ENCODE assay signal across 12 cellular contexts in genomic region chr13:111007209-111007608, GRCh38.
A peak's percentile ranks its signal among the peaks of the same experiment; 100 is the strongest.
DNase-seq lines count a peak whose midpoint lies in the region; ATAC-seq, FAIRE-seq and TF ChIP-seq lines count a peak whose summit lies in the region.
"Had no signal": no experiment of that assay in that cellular context is flagged by ENCODE, and none has a peak within 500 bp of the region (broad histone marks: within the 10 kb centered on the region; RNA-seq: fewer than 3 reads in every experiment).

No MANE protein-coding gene starts in this region.

- H3K79me1 ChIP-seq in H1 (ENCODE audit: low read depth, low read length): no peaks in the 10 kb centered on the region

- TF ChIP-seq EP300 in H1 (IDR thresholded peaks at IDR 0.05; ENCODE audit: borderline replicate concordance in 1 of 2, low read depth in 2 of 2, low read length in 2 of 2) (no peak), SK-N-SH (IDR thresholded peaks at IDR 0.05; ENCODE audit: borderline replicate concordance in 1 of 2, low read depth in 1 of 2, low read length in 1 of 2) (no peak)

- no peak for FAIRE-seq in H1 (lab: Jason Lieb, UNC)

- H3F3A ChIP-seq in SK-N-SH (replicated peaks; ENCODE audit: insufficient read depth): no peaks in the 10 kb centered on the region

- H3K9me3 ChIP-seq in AG04450 (ENCODE audit: control insufficient read depth, insufficient read depth, low read length) (no peaks in the 10 kb centered on the region), H1 (ENCODE audit: insufficient read depth in 2 of 2, low read depth in 1 of 2, low read length in 1 of 2) (no peaks in the 10 kb centered on the region), SK-N-SH (no peaks in the 10 kb centered on the region)

- no peaks in the 10 kb centered on the region for H3K36me3 Mint-ChIP-seq in stimulated activated effector memory CD8-positive, alpha-beta T cell treated with anti-CD3 and anti-CD28 coated beads, Interleukin-12 subunit alpha, Interleukin-12 subunit beta, amount 100 ng/mL, for 72 hours
- H3K36me3 Mint-ChIP-seq: activated naive CD8-positive, alpha-beta T cell; IgD-negative memory B cell had no signal

- no peaks in the 10 kb centered on the region for H3K4me1 ChIP-seq in H1 (replicated peaks in 1 of 4; ENCODE audit: control insufficient read depth in 3 of 4, insufficient read depth in 4 of 4, low read length in 3 of 4)
- H3K4me1 ChIP-seq in SK-N-SH (ENCODE audit: control insufficient read depth in 1 of 2, insufficient read depth in 2 of 2, low read depth in 1 of 2, low read length in 1 of 2): no peaks in the 10 kb centered on the region

- CTCF ChIA-PET in AG04450 (lab: Charles Lee): no interaction called here
- CTCF ChIA-PET in H1 (lab: Charles Lee; ENCODE audit: partially characterized antibody): interaction anchor here (1.0 to 1.4 kb wide), 2 partner anchors 26 to 68 kb away, joined by 3 read pairs; no protein-coding TSS in a partner anchor
- CTCF ChIA-PET in HEK293T (lab: Yijun Ruan, JAX): no interaction called here
- CTCF ChIA-PET in SK-N-SH (lab: Yijun Ruan, JAX): interaction anchor here (1.4 kb wide), 1 partner anchor 21 kb away, joined by 4 read pairs; no protein-coding TSS in a partner anchor

- H2BK15ac ChIP-seq in H1 (ENCODE audit: low read length): no peak overlapping the region

- no peak overlapping the region for H3K9ac ChIP-seq in H1 (replicated peaks in 1 of 4; ENCODE audit: extremely low read depth in 1 of 4, low read depth in 3 of 4, low read length in 3 of 4)
- H3K9ac ChIP-seq in SK-N-SH: no peak overlapping the region

- no peaks in the 10 kb centered on the region for H3K9me2 ChIP-seq in SK-N-SH

- no peak overlapping the region for H4K8ac ChIP-seq in H1 (ENCODE audit: extremely low read depth, insufficient read depth, low read length)

- no peak overlapping the region for H3K4me3 ChIP-seq in AG04450 (ENCODE audit: low read depth, low read length)
- no peak overlapping the region for H3K4me3 ChIP-seq in NB4 (ENCODE audit: low read depth, low read length)
- no peak overlapping the region for H3K4me3 ChIP-seq in H1 (ENCODE audit: extremely low read depth in 1 of 4, insufficient read depth in 2 of 4, low read depth in 3 of 4, low read length in 4 of 4)
- no peak overlapping the region for H3K4me3 ChIP-seq in SK-N-SH (ENCODE audit: low read depth in 2 of 2, low read length in 1 of 2)

- no peaks in the 10 kb centered on the region for H3K27me3 ChIP-seq in AG04450 (ENCODE audit: control insufficient read depth, insufficient read depth, low read length)
- H3K27me3 ChIP-seq in H1 (replicated peaks in 1 of 4; ENCODE audit: control insufficient read depth in 3 of 4, extremely low read depth in 1 of 4, insufficient read depth in 3 of 4, low read length in 3 of 4): no peaks in the 10 kb centered on the region
- H3K27me3 ChIP-seq in SK-N-SH (ENCODE audit: insufficient read depth): no peaks in the 10 kb centered on the region; the same call in 1 of the 2 replicates

- H2AK5ac ChIP-seq in H1 (ENCODE audit: low read depth, low read length): no peak overlapping the region

- H2BK120ac ChIP-seq in H1 (replicated peaks; ENCODE audit: low read depth, low read length): no peak overlapping the region

- H3K36me3 ChIP-seq in H1 (ENCODE audit: control insufficient read depth in 2 of 4, insufficient read depth in 4 of 4, low read length in 3 of 4) (no peaks in the 10 kb centered on the region), SK-N-SH (replicated peaks in 1 of 2; ENCODE audit: control insufficient read depth in 1 of 2, insufficient read depth in 2 of 2, low read length in 1 of 2) (no peaks in the 10 kb centered on the region)

- no peak overlapping the region for H3K56ac ChIP-seq in H1 (replicated peaks; ENCODE audit: insufficient read length, low read depth, low read length)

- H2AFZ ChIP-seq in H1 (ENCODE audit: low read length): peak overlapping the region; percentile 55
- H2AFZ ChIP-seq in SK-N-SH (ENCODE audit: low read depth): no peak overlapping the region

- TF ChIP-seq POLR2A in NB4 (IDR thresholded peaks at IDR 0.05; ENCODE audit: extremely low read depth, insufficient read length) (no peak), H1 (IDR thresholded peaks at IDR 0.05; ENCODE audit: control extremely low read depth in 1 of 2, low read depth in 2 of 2, low read length in 2 of 2) (no peak)

- no peak overlapping the region for H4K5ac ChIP-seq in H1 (ENCODE audit: insufficient read length, low read depth, low read length)

- no peak overlapping the region for H2BK5ac ChIP-seq in H1 (ENCODE audit: low read depth, low read length)

- H4K20me1 ChIP-seq in H1 (replicated peaks in 1 of 2; ENCODE audit: control insufficient read depth in 1 of 2, insufficient read depth in 2 of 2, low read length in 2 of 2) (no peaks in the 10 kb centered on the region), SK-N-SH (ENCODE audit: insufficient read depth) (no peaks in the 10 kb centered on the region)

- H3K18ac ChIP-seq in H1 (ENCODE audit: extremely low read depth, low read length): no peak overlapping the region

- no peak overlapping the region for H3K4ac ChIP-seq in H1 (replicated peaks; ENCODE audit: insufficient read length, low read depth, low read length)

- no peak overlapping the region for H2BK20ac ChIP-seq in H1 (ENCODE audit: low read length)

- WGBS in H1 (ENCODE audit: extremely low coverage in 1 of 2, insufficient coverage in 1 of 2, insufficient read length in 1 of 2, insufficient replicate concordance in 2 of 2, low coverage in 1 of 2, low lambda C conversion rate in 2 of 2, missing lambda C conversion rate in 1 of 2), 2 experiments: 95% methylated on average over 3 of the region's 3 CpGs; no CpG with 5 or more reads in 1 of the 2 experiments
- WGBS in SK-N-SH (ENCODE audit: low lambda C conversion rate): 30% methylated on average over 3 of the region's 3 CpGs

- no peak overlapping the region for H3K23ac ChIP-seq in H1 (ENCODE audit: insufficient read length)

- intact Hi-C loops in sciatic nerve (cut with DNase I): no loop called here

- H3K9me3 Mint-ChIP-seq in stimulated activated effector memory CD8-positive, alpha-beta T cell treated with anti-CD3 and anti-CD28 coated beads, Interleukin-12 subunit alpha, Interleukin-12 subunit beta, amount 100 ng/mL, for 72 hours: no peaks in the 10 kb centered on the region
- H3K9me3 Mint-ChIP-seq: endodermal cell had no signal

- H3K4me2 ChIP-seq in H1 (ENCODE audit: insufficient read depth in 1 of 2, low read depth in 2 of 2, low read length in 2 of 2): no peak overlapping the region
- no peak overlapping the region for H3K4me2 ChIP-seq in SK-N-SH

- DNase-seq in AG04450 (ENCODE audit: low read depth, low spot score) (no peak), NB4 (ENCODE audit: low read depth) (peak; percentile 53), H1 (ENCODE audit: low read depth in 1 of 2, low spot score in 2 of 2) (no peak), sciatic nerve (ENCODE audit: low spot score) (no peak), HEK293T (ENCODE audit: extremely low spot score) (no peak), SK-N-SH (no peak), AG08396 (ENCODE audit: low spot score) (no peak)
- no peak for DNase-seq in stimulated activated effector memory CD8-positive, alpha-beta T cell treated with anti-CD3 and anti-CD28 coated beads, Interleukin-12 subunit alpha, Interleukin-12 subunit beta, amount 100 ng/mL, for 72 hours (ENCODE audit: low spot score in 2 of 2)
- DNase-seq: NCI-H345 had no signal

- TF ChIP-seq CTCF in AG04450 (IDR thresholded peaks at IDR 0.05; ENCODE audit: low read depth, low read length): no peak
- no peak for TF ChIP-seq CTCF in NB4 (IDR thresholded peaks at IDR 0.05; ENCODE audit: low read depth, low read length)
- TF ChIP-seq CTCF in H1 (IDR thresholded peaks at IDR 0.05; ENCODE audit: control extremely low read depth in 1 of 3, insufficient read depth in 1 of 3, low read depth in 1 of 3, low read length in 3 of 3): no peak
- no peak for TF ChIP-seq CTCF in SK-N-SH (IDR thresholded peaks at IDR 0.05)

- no peaks in the 10 kb centered on the region for H3K79me2 ChIP-seq in H1 (ENCODE audit: control insufficient read depth in 1 of 2, insufficient read depth in 2 of 2, low read length in 2 of 2)
- H3K79me2 ChIP-seq in SK-N-SH (ENCODE audit: insufficient read depth): no peaks in the 10 kb centered on the region

- H3K4me3 Mint-ChIP-seq in stimulated activated effector memory CD8-positive, alpha-beta T cell treated with anti-CD3 and anti-CD28 coated beads, Interleukin-12 subunit alpha, Interleukin-12 subunit beta, amount 100 ng/mL, for 72 hours: no peak overlapping the region
- H3K4me3 Mint-ChIP-seq: activated naive CD8-positive, alpha-beta T cell; endodermal cell; IgD-negative memory B cell had no signal

- no peak overlapping the region for H2BK12ac ChIP-seq in H1 (ENCODE audit: low read depth, low read length)

- no peak overlapping the region for H3K14ac ChIP-seq in H1 (ENCODE audit: insufficient read length)

- peaks cover 11% of the 10 kb centered on the region for H3K4me1 Mint-ChIP-seq in stimulated activated effector memory CD8-positive, alpha-beta T cell treated with anti-CD3 and anti-CD28 coated beads, Interleukin-12 subunit alpha, Interleukin-12 subunit beta, amount 100 ng/mL, for 72 hours
- H3K4me1 Mint-ChIP-seq: IgD-negative memory B cell had no signal

- TF ChIP-seq RAD21 in H1 (IDR thresholded peaks at IDR 0.05 in 1 of 2, conservative IDR thresholded peaks at IDR 0.05 in 1 of 2; ENCODE audit: low read depth in 2 of 2, low read length in 2 of 2): no peak
- no peak for TF ChIP-seq RAD21 in SK-N-SH (IDR thresholded peaks at IDR 0.05; ENCODE audit: low read length)

- no peaks in the 10 kb centered on the region for H3K23me2 ChIP-seq in H1 (ENCODE audit: low read depth, low read length)

- POLR2A ChIA-PET in AG04450 (lab: Yijun Ruan, JAX) (no interaction called here), H1 (lab: Charles Lee; ENCODE audit: partially characterized antibody) (no interaction called here), HEK293T (lab: Yijun Ruan, JAX) (no interaction called here), SK-N-SH (lab: Yijun Ruan, JAX) (no interaction called here)

- peak; percentile 3 for ATAC-seq in sciatic nerve
- no peak for ATAC-seq in stimulated activated effector memory CD8-positive, alpha-beta T cell treated with anti-CD3 and anti-CD28 coated beads, Interleukin-12 subunit alpha, Interleukin-12 subunit beta, amount 100 ng/mL, for 72 hours

- H3K27ac Mint-ChIP-seq in stimulated activated effector memory CD8-positive, alpha-beta T cell treated with anti-CD3 and anti-CD28 coated beads, Interleukin-12 subunit alpha, Interleukin-12 subunit beta, amount 100 ng/mL, for 72 hours: no peak overlapping the region
- H3K27ac Mint-ChIP-seq: activated naive CD8-positive, alpha-beta T cell; endodermal cell; IgD-negative memory B cell had no signal

- H3K27ac ChIP-seq in AG04450 (ENCODE audit: low read depth, low read length): peak overlapping the region; percentile 89
- H3K27ac ChIP-seq in H1 (ENCODE audit: low read depth, low read length): no peak overlapping the region
- H3K27ac ChIP-seq in SK-N-SH (ENCODE audit: low read depth in 2 of 2, low read length in 1 of 2): no peak overlapping the region

- H4K91ac ChIP-seq in H1 (replicated peaks; ENCODE audit: insufficient read length, low read length): no peak overlapping the region

TF ChIP-seq in H1, 55 proteins besides CTCF, POLR2A, EP300 and RAD21 (continues in another document):
- TF ChIP-seq KDM5A (IDR thresholded peaks at IDR 0.05; ENCODE audit: low read length): no peak

TF ChIP-seq in HEK293T, 16 proteins besides CTCF, POLR2A, EP300 and RAD21 (continues in another document):
- TF ChIP-seq TARDBP (IDR thresholded peaks at IDR 0.05): no peak

TF ChIP-seq in SK-N-SH, 30 proteins besides CTCF, POLR2A, EP300 and RAD21 (continues in another document):
- TF ChIP-seq GATA2 (CRISPR knock-in tag; IDR thresholded peaks at IDR 0.05): no peak

Comparison
In these comparisons a context has a peak if more than half of its experiments do, and no peak if none do; other contexts are left out.
1. CTCF ChIA-PET loops: an anchor here in H1 (1.0 to 1.4 kb wide) and SK-N-SH (1.4 kb wide); none called in AG04450 and HEK293T.